Comparison of ENCODE assay signal across 17 cellular contexts in the genomic region with DNA sequence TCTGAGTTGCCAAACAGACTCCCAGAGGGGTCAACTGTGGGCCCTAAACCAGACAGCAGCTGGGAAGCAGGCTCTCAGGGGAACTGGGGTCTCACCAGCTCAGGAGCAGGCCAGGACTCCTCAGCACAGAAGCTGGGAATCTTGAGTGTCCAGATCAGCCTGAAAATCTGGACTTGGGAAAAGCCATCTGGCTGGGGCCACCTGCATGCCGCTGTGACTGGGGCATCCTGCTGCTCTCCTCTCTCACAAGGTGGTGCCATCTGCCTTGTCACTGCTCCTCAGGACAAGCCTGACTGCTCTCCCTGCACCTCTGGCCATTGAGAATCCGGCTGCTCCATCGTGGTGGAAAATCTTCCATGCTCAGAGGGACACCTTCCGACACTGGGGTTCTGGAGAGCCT.
DNase-seq lines count a peak whose midpoint lies in the region.
"Had no signal": no experiment of that assay in that cellular context is flagged by ENCODE, and none has a peak within 500 bp of the region (broad histone marks: within the 10 kb centered on the region; RNA-seq: fewer than 3 reads in every experiment).

No MANE protein-coding gene starts in this region.

- DNase-seq in NCI-H345 (lab: John Stamatoyannopoulos, UW) (peak; percentile 6), NCI-H345 treated with DMSO at 0.1 percent for 48 hours (lab: John Stamatoyannopoulos, UW; ENCODE audit: unreplicated experiment) (no peak), NCI-H524 (lab: John Stamatoyannopoulos, UW) (peak; percentile 78 to 92), cerebellar nuclear complex (lab: John Stamatoyannopoulos, UW) (peak; percentile 68 to 90), pons (ENCODE audit: low spot score) (peak; percentile 36), COLO829 (ENCODE audit: low spot score) (no peak), inferior parietal cortex (ENCODE audit: extremely low spot score) (no peak)
- DNase-seq in stimulated activated CD4-positive, alpha-beta T cell treated with anti-CD3 and anti-CD28 coated beads, Interleukin-1b, Interleukin-23, amount 100 ng/mL, for 48 hours = no peak
- DNase-seq: 8988T; activated CD4-positive, alpha-beta T cell treated with anti-CD3 and anti-CD28 coated beads, Interleukin-2, amount 10 ng/mL, durations not matched to agents 24 days and 14 days; activated naive CD8-positive, alpha-beta T cell treated with anti-CD3 and anti-CD28 coated beads for 36 hours; activated T-cell treated with anti-CD3 and anti-CD28 coated beads, Interleukin-2, amount 50 U/mL, for 24 hours; brain microvascular endothelial cell; DMS153; esophagus squamous epithelium; NCI-H1105 treated with DMSO at 0.1 percent for 48 hours; thyroid gland had no signal

Comparison
In these comparisons a context has a peak if more than half of its experiments do, and no peak if none do; other contexts are left out.
1. DNase-seq: peak in NCI-H345 (single experiment), NCI-H524 (2 of 2), cerebellar nuclear complex (2 of 2) and pons (single experiment); none in NCI-H345 treated with DMSO at 0.1 percent for 48 hours (single experiment), COLO829 (single experiment), inferior parietal cortex (single experiment) and stimulated activated CD4-positive, alpha-beta T cell treated with anti-CD3 and anti-CD28 coated beads, Interleukin-1b, Interleukin-23, amount 100 ng/mL, for 48 hours (single experiment).